Comparison of ENCODE assay signal across 8 cellular contexts in genomic region chr4:1579834-1580686, GRCh38.
A peak's percentile ranks its signal among the peaks of the same experiment; 100 is the strongest.
DNase-seq lines count a peak whose midpoint lies in the region; ATAC-seq, FAIRE-seq and TF ChIP-seq lines count a peak whose summit lies in the region.

No MANE protein-coding gene starts in this region.

- H4K20me1 ChIP-seq in mammary epithelial cell (ENCODE audit: insufficient read depth, low read length): no peaks in the 10 kb centered on the region
- no peaks in the 10 kb centered on the region for H4K20me1 ChIP-seq in keratinocyte (ENCODE audit: control insufficient read depth, extremely low read depth, insufficient read depth, low read length)

- no peaks in the 10 kb centered on the region for H3K79me2 ChIP-seq in mammary epithelial cell (ENCODE audit: insufficient read depth, low read length)
- no peaks in the 10 kb centered on the region for H3K79me2 ChIP-seq in keratinocyte (ENCODE audit: control insufficient read depth, insufficient read depth, low read length)

- no peak overlapping the region for H3K9ac ChIP-seq in mammary epithelial cell (ENCODE audit: insufficient read depth, low read length)
- peak overlapping the region; percentile 60 for H3K9ac ChIP-seq in keratinocyte (ENCODE audit: control insufficient read depth, extremely low read depth, insufficient read depth, low read length)

- dilution Hi-C loops in mammary epithelial cell (cut with HindIII; ENCODE audit: low sequenced_read_pairs) (no loop called here), keratinocyte (cut with MboI; ENCODE audit: extremely low pct_ligation_motif_present, low sequenced_read_pairs) (no loop called here)

- peak; percentile 96 for DNase-seq in AG08396 (ENCODE audit: low spot score)
- peak; percentile 73 to 82 for DNase-seq in Kasumi-1 (lab: John Stamatoyannopoulos, UW)
- peak; percentile 72 for DNase-seq in mammary epithelial cell
- DNase-seq in keratinocyte (ENCODE audit: low read depth, low spot score): no peak
- DNase-seq in stimulated activated CD4-positive, alpha-beta T cell treated with anti-CD3 and anti-CD28 coated beads, Interleukin-1b, Interleukin-23, amount 100 ng/mL, for 24 hours (ENCODE audit: low read depth in 4 of 4, low spot score in 1 of 4): peak; percentile 67 to 77 (median 76)

- H3K4me2 ChIP-seq in mammary epithelial cell (ENCODE audit: insufficient read depth, low read depth, low read length): peak overlapping the region; percentile 91
- peak overlapping the region; percentile 83 for H3K4me2 ChIP-seq in keratinocyte (ENCODE audit: control insufficient read depth, extremely low read depth, insufficient read depth, low read depth, low read length)

- no TSS peak for BruUV-seq in mammary epithelial cell (replicated peaks; lab: Mats Ljungman, UMichigan)

- intact Hi-C loops in mammary epithelial cell (cut with micrococcal nuclease): loop anchor here (5.0 kb wide), 1 partner anchor 102 kb away; the partner anchor contains the start of gene FAM53A

- TF ChIP-seq CTCF in VCaP (conservative IDR thresholded peaks at IDR 0.05): no peak
- TF ChIP-seq CTCF in mammary epithelial cell (conservative IDR thresholded peaks at IDR 0.05 in 1 of 2, IDR thresholded peaks at IDR 0.05 in 1 of 2; ENCODE audit: extremely low read depth in 1 of 2, insufficient read depth in 1 of 2, low read depth in 1 of 2, low read length in 2 of 2): no peak
- no peak for TF ChIP-seq CTCF in keratinocyte (optimal IDR thresholded peaks at IDR 0.05 in 1 of 3, IDR thresholded peaks at IDR 0.05 in 1 of 3, conservative IDR thresholded peaks at IDR 0.05 in 1 of 3; ENCODE audit: extremely low read depth in 1 of 3, insufficient read depth in 2 of 3, low read length in 3 of 3)

- peak overlapping the region; percentile 54 to 88 (median 63) for H3K4me3 ChIP-seq in mammary epithelial cell (replicated peaks in 1 of 3; ENCODE audit: insufficient read depth in 1 of 3, low read depth in 2 of 3, low read length in 3 of 3)
- H3K4me3 ChIP-seq in keratinocyte (ENCODE audit: control insufficient read depth in 2 of 3, extremely low read depth in 1 of 3, insufficient read depth in 2 of 3, low read depth in 1 of 3, low read length in 3 of 3): peak overlapping the region; percentile 61 to 74 (median 68)

- CTCF ChIA-PET in mammary epithelial cell (lab: Charles Lee; ENCODE audit: low non-redundant PET): no interaction called here

- no peaks in the 10 kb centered on the region for H3K9me1 ChIP-seq in keratinocyte (ENCODE audit: control insufficient read depth, extremely low read depth, insufficient read depth, low read length)

- H3K36me3 ChIP-seq in mammary epithelial cell (ENCODE audit: insufficient read depth, low read length) (no peaks in the 10 kb centered on the region), keratinocyte (ENCODE audit: control insufficient read depth in 2 of 2, extremely low read depth in 1 of 2, insufficient read depth in 2 of 2, low read length in 2 of 2) (no peaks in the 10 kb centered on the region)

- H3K9me3 ChIP-seq in mammary epithelial cell (replicated peaks; ENCODE audit: insufficient read depth, low read length) (no peaks in the 10 kb centered on the region), keratinocyte (ENCODE audit: control insufficient read depth, low read depth, low read length) (no peaks in the 10 kb centered on the region)

- peak; percentile 49 for ATAC-seq in GM19372 (IDR thresholded peaks at IDR 0.05; ENCODE audit: low read depth, unreplicated experiment)
- ATAC-seq in GM18873 (IDR thresholded peaks at IDR 0.05; ENCODE audit: low FRiP score, unreplicated experiment): no peak

- H3K27ac ChIP-seq in VCaP: peak overlapping the region; percentile 41; the same call in 1 of the 2 replicates
- no peak overlapping the region for H3K27ac ChIP-seq in mammary epithelial cell (ENCODE audit: insufficient read depth, low read depth, low read length)
- peak overlapping the region; percentile 40 for H3K27ac ChIP-seq in keratinocyte (ENCODE audit: control insufficient read depth, insufficient read depth, low read length)

- WGBS in mammary epithelial cell (ENCODE audit: low coverage, missing lambda C conversion rate): 6% methylated on average over 17 of the region's 52 CpGs

- peaks cover 10% of the 10 kb centered on the region for H3K4me1 ChIP-seq in mammary epithelial cell (ENCODE audit: insufficient read depth, low read length)
- H3K4me1 ChIP-seq in keratinocyte (ENCODE audit: control insufficient read depth, extremely low read depth, insufficient read depth, low read length): no peaks in the 10 kb centered on the region

- in situ Hi-C loops in mammary epithelial cell (cut with MboI; ENCODE audit: low sequenced_read_pairs in 2 of 2): no loop called here

- FAIRE-seq in keratinocyte (lab: Jason Lieb, UNC): no peak

- peak overlapping the region; percentile 93 for H2AFZ ChIP-seq in mammary epithelial cell (ENCODE audit: low read depth, low read length)
- H2AFZ ChIP-seq in keratinocyte (ENCODE audit: control insufficient read depth, low read length): peak overlapping the region; percentile 79

- H3K27me3 ChIP-seq in mammary epithelial cell (ENCODE audit: insufficient read depth, low read length) (no peaks in the 10 kb centered on the region), keratinocyte (ENCODE audit: control insufficient read depth, extremely low read depth, insufficient read depth, low read length) (peaks cover 16% of the 10 kb centered on the region)
